Comparison of ENCODE assay signal across 8 cellular contexts in genomic region chr6:26205625-26206574, GRCh38.
DNase-seq lines count a peak whose midpoint lies in the region; ATAC-seq and TF ChIP-seq lines count a peak whose summit lies in the region.

No MANE protein-coding gene starts in this region.

- TF ChIP-seq CTCF in IMR-90 (conservative IDR thresholded peaks at IDR 0.05; ENCODE audit: low read depth, low read length) (no peak), foreskin keratinocyte (conservative IDR thresholded peaks at IDR 0.05) (no peak)

- H3K4me1 ChIP-seq in IMR-90 (ENCODE audit: control insufficient read depth, insufficient read depth, low read length) (no peaks in the 10 kb centered on the region), foreskin keratinocyte (no peaks in the 10 kb centered on the region), trophoblast cell (ENCODE audit: control insufficient read depth in 1 of 2, insufficient read depth in 2 of 2, low read length in 2 of 2) (peaks cover 3 to 4% of the 10 kb centered on the region in 2 experiments)

- peak overlapping the region; percentile 96 for H3K4me2 ChIP-seq in IMR-90 (ENCODE audit: low read depth, low read length)
- H3K4me2 ChIP-seq in trophoblast cell (ENCODE audit: low read length): peak overlapping the region; percentile 80

- H3K4me1 Mint-ChIP-seq in activated T-cell treated with anti-CD3 and anti-CD28 coated beads, Interleukin-2, amount 50 U/mL, for 72 hours (ENCODE audit: low read depth): peaks cover 14% of the 10 kb centered on the region

- peak; percentile 60 for DNase-seq in GDM1 (lab: John Stamatoyannopoulos, UW)
- DNase-seq in IMR-90: peak; percentile 91
- peak; percentile 70 for DNase-seq in SKM-1 (lab: John Stamatoyannopoulos, UW; ENCODE audit: unreplicated experiment)
- DNase-seq in foreskin keratinocyte: peak in 1 of 2 donors; percentile 91
- peak in 1 of 2 donors; percentile 47 for DNase-seq in trophoblast cell
- no peak for DNase-seq in activated T-cell treated with anti-CD3 and anti-CD28 coated beads, Interleukin-2, amount 50 U/mL, for 72 hours
- DNase-seq in activated CD4-positive, alpha-beta T cell treated with anti-CD3 and anti-CD28 coated beads for 48 hours: no peak

- intact Hi-C loops in IMR-90 (cut with micrococcal nuclease): loop anchor here (1.0 to 2.0 kb wide), 2 partner anchors 10 to 45 kb away; a partner anchor contains a TSS

- peak overlapping the region; percentile 95 for H3K23ac ChIP-seq in IMR-90 (ENCODE audit: low read depth, low read length)
- no peak overlapping the region for H3K23ac ChIP-seq in trophoblast cell (ENCODE audit: low read length)

- H3K18ac ChIP-seq in IMR-90 (ENCODE audit: low read depth, low read length) (peak overlapping the region; percentile 96), trophoblast cell (ENCODE audit: low read length) (peak overlapping the region; percentile 91)

- H2BK12ac ChIP-seq in trophoblast cell (ENCODE audit: low read length): peak overlapping the region; percentile 82

- no peaks in the 10 kb centered on the region for H4K20me1 ChIP-seq in IMR-90 (ENCODE audit: insufficient read depth, low read length)

- TF ChIP-seq POLR2A in IMR-90 (IDR thresholded peaks at IDR 0.05; ENCODE audit: low read depth, low read length): peak; percentile 86

- H3K36me3 ChIP-seq in IMR-90 (ENCODE audit: control insufficient read depth, insufficient read depth, low read length): no peaks in the 10 kb centered on the region
- no peaks in the 10 kb centered on the region for H3K36me3 ChIP-seq in trophoblast cell (ENCODE audit: control insufficient read depth in 1 of 2, insufficient read depth in 2 of 2, low read length in 2 of 2)

- in situ Hi-C loops in IMR-90 (cut with MboI; ENCODE audit: low sequenced_read_pairs): loop anchor here (25.0 kb wide), 1 partner anchor 1631 kb away; a partner anchor contains a TSS

- peak overlapping the region; percentile 31 for H2BK20ac ChIP-seq in IMR-90 (ENCODE audit: low read depth, low read length)

- CTCF ChIA-PET in IMR-90 (lab: Yijun Ruan, JAX): no interaction called here

- peak overlapping the region; percentile 63; the same call in 2 of the 3 replicates for H2BK15ac ChIP-seq in IMR-90 (ENCODE audit: low read depth, low read length)

- H3K27me3 Mint-ChIP-seq in activated T-cell treated with anti-CD3 and anti-CD28 coated beads, Interleukin-2, amount 50 U/mL, for 72 hours (ENCODE audit: low read depth): no peaks in the 10 kb centered on the region

- H3K9me3 ChIP-seq in IMR-90 (ENCODE audit: control insufficient read depth, insufficient read depth, low read length) (no peaks in the 10 kb centered on the region), trophoblast cell (ENCODE audit: insufficient read depth, low read depth, low read length) (no peaks in the 10 kb centered on the region)

- H3K4me3 Mint-ChIP-seq in activated T-cell treated with anti-CD3 and anti-CD28 coated beads, Interleukin-2, amount 50 U/mL, for 72 hours: no peak overlapping the region

- dilution Hi-C loops in IMR-90 (cut with HindIII; ENCODE audit: low sequenced_read_pairs, unreplicated experiment): no loop called here

- H4K8ac ChIP-seq in IMR-90 (ENCODE audit: low read depth in 2 of 2, low read length in 2 of 2) (peak overlapping the region; percentile 78 to 85), trophoblast cell (ENCODE audit: low read depth, low read length) (peak overlapping the region; percentile 76)

- no peaks in the 10 kb centered on the region for H3K9me1 ChIP-seq in IMR-90 (ENCODE audit: insufficient read depth, low read length)

- H3K27ac ChIP-seq in IMR-90 (ENCODE audit: insufficient read depth, low read length) (peak overlapping the region; percentile 95), foreskin keratinocyte (peak overlapping the region; percentile 93), trophoblast cell (ENCODE audit: low read depth, low read length) (peak overlapping the region; percentile 99)

- peaks cover 0 to 5% of the 10 kb centered on the region in 2 experiments; a peak in 2 of 4 replicates for H3K79me1 ChIP-seq in IMR-90 (ENCODE audit: low read depth in 1 of 2, low read length in 2 of 2)
- peaks cover 18% of the 10 kb centered on the region for H3K79me1 ChIP-seq in trophoblast cell (ENCODE audit: low read length)

- H3K4ac ChIP-seq in IMR-90 (ENCODE audit: low read depth, low read length) (peak overlapping the region; percentile 91), trophoblast cell (ENCODE audit: low read depth, low read length) (peak overlapping the region; percentile 57)

- POLR2A ChIA-PET in IMR-90 (lab: Charles Lee; ENCODE audit: unreplicated experiment): interaction anchor here (0.5 to 2.2 kb wide), 6 partner anchors 8 to 1666 kb away, joined by 3 to 22 read pairs (median 4); a partner anchor contains a TSS

- H3K9me3 Mint-ChIP-seq in activated T-cell treated with anti-CD3 and anti-CD28 coated beads, Interleukin-2, amount 50 U/mL, for 72 hours: no peaks in the 10 kb centered on the region

- ATAC-seq in IMR-90 (ENCODE audit: low read depth): peak; percentile 30
- ATAC-seq in foreskin keratinocyte: peak; percentile 61
- no peak for ATAC-seq in activated T-cell treated with anti-CD3 and anti-CD28 coated beads, Interleukin-2, amount 50 U/mL, for 72 hours (replicated peaks in 1 of 2)
- ATAC-seq in HG03439 (IDR thresholded peaks at IDR 0.05; ENCODE audit: unreplicated experiment): no peak

- no TSS peak for BruUV-seq in IMR-90 (replicated peaks; lab: Mats Ljungman, UMichigan)

- no peak for TF ChIP-seq RAD21 in IMR-90 (IDR thresholded peaks at IDR 0.05; ENCODE audit: low read length)

- H2BK5ac ChIP-seq in IMR-90 (ENCODE audit: low read depth, low read length, poor library complexity, severe bottlenecking) (peak overlapping the region; percentile 94), trophoblast cell (ENCODE audit: low read depth, low read length, poor library complexity) (peak overlapping the region; percentile 89)

- H4K91ac ChIP-seq in IMR-90 (ENCODE audit: insufficient read depth, low read depth, low read length): peak overlapping the region; percentile 61
- H4K91ac ChIP-seq in trophoblast cell (ENCODE audit: low read depth, low read length): peak overlapping the region; percentile 93

- H2AK5ac ChIP-seq in IMR-90 (ENCODE audit: low read depth, low read length) (peak overlapping the region; percentile 59; the same call in 1 of the 2 replicates), trophoblast cell (ENCODE audit: low read length) (peak overlapping the region; percentile 68)

- peak overlapping the region; percentile 92 for H3K14ac ChIP-seq in IMR-90 (replicated peaks; ENCODE audit: low read depth, low read length)
- H3K14ac ChIP-seq in trophoblast cell (ENCODE audit: low read length): peak overlapping the region; percentile 88

- no peak overlapping the region for H4K12ac ChIP-seq in trophoblast cell (ENCODE audit: low read depth, low read length)

- peak overlapping the region; percentile 80 for H2AK9ac ChIP-seq in IMR-90 (replicated peaks; ENCODE audit: low read depth, low read length, poor library complexity)

- peak overlapping the region; percentile 79 for H2BK120ac ChIP-seq in IMR-90 (ENCODE audit: low read depth, low read length)
- peak overlapping the region; percentile 86 for H2BK120ac ChIP-seq in trophoblast cell (ENCODE audit: insufficient read depth, low read length, poor library complexity)

- H3K4me3 ChIP-seq in IMR-90 (ENCODE audit: insufficient read depth, low read depth, low read length) (peak overlapping the region; percentile 88), trophoblast cell (ENCODE audit: low read depth, low read length) (peak overlapping the region; percentile 68)

- H2AFZ ChIP-seq in IMR-90 (replicated peaks; ENCODE audit: low read length, poor library complexity) (no peak overlapping the region), trophoblast cell (ENCODE audit: insufficient read depth, low read length, poor library complexity) (no peak overlapping the region)

- peaks cover 3% of the 10 kb centered on the region for H3K79me2 ChIP-seq in trophoblast cell (ENCODE audit: control insufficient read depth, insufficient read depth, low read length, poor library complexity)

- H3K27ac Mint-ChIP-seq in activated T-cell treated with anti-CD3 and anti-CD28 coated beads, Interleukin-2, amount 50 U/mL, for 72 hours: no peak overlapping the region

- H3K56ac ChIP-seq in IMR-90 (ENCODE audit: extremely low read depth, insufficient read depth, low read length): peak overlapping the region; percentile 83

- H3K27me3 ChIP-seq in IMR-90 (ENCODE audit: control insufficient read depth, insufficient read depth, low read length) (no peaks in the 10 kb centered on the region), foreskin keratinocyte (no peaks in the 10 kb centered on the region), trophoblast cell (ENCODE audit: insufficient read depth, low read length) (no peaks in the 10 kb centered on the region)

- H4K5ac ChIP-seq in IMR-90 (ENCODE audit: low read depth, low read length): peak overlapping the region; percentile 98

- H3K9ac ChIP-seq in IMR-90 (ENCODE audit: low read depth, low read length): peak overlapping the region; percentile 96
- peak overlapping the region; percentile 90 for H3K9ac ChIP-seq in trophoblast cell (ENCODE audit: low read length)

- no peaks in the 10 kb centered on the region for H3K36me3 Mint-ChIP-seq in activated T-cell treated with anti-CD3 and anti-CD28 coated beads, Interleukin-2, amount 50 U/mL, for 72 hours (ENCODE audit: insufficient read depth in 2 of 2)

- 0% methylated on average over 1 of the region's 18 CpGs; no CpG with 5 or more reads in 1 of the 2 experiments for WGBS in IMR-90 (ENCODE audit: extremely low coverage in 2 of 2, insufficient read length in 1 of 2), 2 experiments
- WGBS in trophoblast cell (ENCODE audit: extremely low coverage, insufficient coverage, insufficient read length): no CpG with 5 or more reads among the region's 18 CpGs

TF ChIP-seq in IMR-90, 13 proteins besides CTCF, POLR2A, EP300 and RAD21:
- no peak for TF ChIP-seq NFE2L2 (IDR thresholded peaks at IDR 0.05; ENCODE audit: low read depth, low read length)
- no peak; the same call in 1 of the 2 replicates for TF ChIP-seq CHD1 (IDR thresholded peaks at IDR 0.05; ENCODE audit: low read depth, low read length)
- no peak for TF ChIP-seq BHLHE40 (IDR thresholded peaks at IDR 0.05; ENCODE audit: low read depth, low read length)
- TF ChIP-seq CEBPB (IDR thresholded peaks at IDR 0.05; ENCODE audit: low read depth, low read length): peak; percentile 66

Comparison
In these comparisons a context has a peak if more than half of its experiments do, and no peak if none do; other contexts are left out.
1. DNase-seq: peak in GDM1 (single experiment), IMR-90 (single experiment) and SKM-1 (single experiment); none in activated T-cell treated with anti-CD3 and anti-CD28 coated beads, Interleukin-2, amount 50 U/mL, for 72 hours (0 of 2) and activated CD4-positive, alpha-beta T cell treated with anti-CD3 and anti-CD28 coated beads for 48 hours (single experiment).
2. ATAC-seq: peak in IMR-90 (single experiment) and foreskin keratinocyte (single experiment); none in activated T-cell treated with anti-CD3 and anti-CD28 coated beads, Interleukin-2, amount 50 U/mL, for 72 hours (0 of 2) and HG03439 (single experiment).
3. Peak in every context shown above with its lines, with median percentiles within 50 percentile points of each other: H3K27ac ChIP-seq.